Comparison of ENCODE assay signal across 20 cellular contexts in the genomic region with DNA sequence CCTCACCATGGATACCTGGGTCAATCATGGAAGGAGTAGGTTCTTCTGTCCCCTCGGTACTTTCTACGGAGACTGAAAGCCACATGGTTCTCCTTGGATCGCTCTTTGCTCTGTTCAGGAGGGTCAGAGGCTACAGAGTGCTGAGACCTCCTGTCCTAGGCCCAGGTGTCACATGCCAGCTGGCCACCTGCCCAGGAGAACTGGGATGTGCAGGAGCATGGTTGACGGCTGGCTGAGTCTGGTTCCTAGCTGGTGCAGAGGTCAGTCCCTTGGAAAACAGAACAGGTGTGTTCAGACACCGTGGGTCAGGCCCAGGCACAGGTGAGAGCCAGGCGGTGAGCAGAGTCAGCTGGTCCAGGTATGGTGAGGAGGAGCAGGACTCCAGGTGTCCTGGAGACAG.
DNase-seq lines count a peak whose midpoint lies in the region; ATAC-seq and TF ChIP-seq lines count a peak whose summit lies in the region.
"Had no signal": no experiment of that assay in that cellular context is flagged by ENCODE, and none has a peak within 500 bp of the region (broad histone marks: within the 10 kb centered on the region; RNA-seq: fewer than 3 reads in every experiment).

No MANE protein-coding gene starts in this region.

- no peak overlapping the region for H2BK5ac ChIP-seq in mesendoderm (ENCODE audit: low read length)

- H3K4me3 ChIP-seq in mesendoderm (ENCODE audit: low read length) = no peak overlapping the region
- H3K4me3 ChIP-seq in esophagus squamous epithelium = no peak overlapping the region
- H3K4me3 ChIP-seq: BLaER1 treated with 17β-estradiol and CSF1 and Interleukin-3, amounts not matched to agents 10 nM and 100 nM; GM23338 had no signal

- no peak for TF ChIP-seq POLR2A in esophagus squamous epithelium (IDR thresholded peaks at IDR 0.05)

- intact Hi-C loops in Right ventricle myocardium inferior (cut with DNase I) (no loop called here), cardiac septum (cut with DNase I) (no loop called here), esophagus squamous epithelium (cut with DNase I) (no loop called here)

- H3K27ac Mint-ChIP-seq in osteocyte (ENCODE audit: unreplicated experiment) (no peak overlapping the region), T-helper 17 cell (no peak overlapping the region)
- H3K27ac Mint-ChIP-seq: CD14-positive monocyte; CD4-positive, alpha-beta T cell; CD8-positive, alpha-beta memory T cell; GM23338; H9 had no signal

- no peak overlapping the region for H4K8ac ChIP-seq in mesendoderm (ENCODE audit: low read depth, low read length)

- H3K9ac ChIP-seq in mesendoderm (ENCODE audit: low read length) = no peak overlapping the region
- H3K9ac ChIP-seq: BLaER1 treated with 17β-estradiol and CSF1 and Interleukin-3, amounts not matched to agents 10 nM and 100 nM had no signal

- H3K27me3 ChIP-seq in mesendoderm (ENCODE audit: insufficient read depth, low read length, poor library complexity) (no peaks in the 10 kb centered on the region), esophagus squamous epithelium (no peaks in the 10 kb centered on the region)
- H3K27me3 ChIP-seq: BE2C; BLaER1 treated with 17β-estradiol and CSF1 and Interleukin-3, amounts not matched to agents 10 nM and 100 nM had no signal

- H3K36me3 ChIP-seq in mesendoderm (ENCODE audit: control insufficient read depth, insufficient read depth, low read length) = no peaks in the 10 kb centered on the region
- no peaks in the 10 kb centered on the region for H3K36me3 ChIP-seq in esophagus squamous epithelium
- H3K36me3 ChIP-seq: BE2C; BLaER1 treated with 17β-estradiol and CSF1 and Interleukin-3, amounts not matched to agents 10 nM and 100 nM had no signal

- H3K27me3 Mint-ChIP-seq in osteocyte (ENCODE audit: unreplicated experiment) (no peaks in the 10 kb centered on the region), T-helper 17 cell (no peaks in the 10 kb centered on the region)
- H3K27me3 Mint-ChIP-seq: CD4-positive, alpha-beta T cell; CD8-positive, alpha-beta memory T cell had no signal

- TF ChIP-seq CTCF in osteocyte (IDR thresholded peaks at IDR 0.05) (no peak), esophagus squamous epithelium (IDR thresholded peaks at IDR 0.05) (no peak)

- no peak overlapping the region for H3K18ac ChIP-seq in mesendoderm (ENCODE audit: low read length)

- DNase-seq in Right ventricle myocardium inferior (ENCODE audit: missing footprints) (peak; percentile 61), cardiac septum (ENCODE audit: low spot score) (no peak), mesendoderm (no peak), osteocyte (ENCODE audit: extremely low spot score, unreplicated experiment) (peak; percentile 60), AG20443 (ENCODE audit: low spot score) (no peak), esophagus squamous epithelium (lab: John Stamatoyannopoulos, UW) (no peak), T-helper 17 cell (no peak)
- DNase-seq: AML-193; BE2C; CD4-positive, alpha-beta T cell; CD8-positive, alpha-beta memory T cell; DMS 273 treated with DMSO at 0.1 percent for 48 hours; DMS79; GF-D8; H9 had no signal

- H2BK120ac ChIP-seq in mesendoderm (ENCODE audit: low read depth, low read length) = no peak overlapping the region

- no peak overlapping the region for H4K5ac ChIP-seq in mesendoderm (ENCODE audit: low read length)

- H3K4me1 ChIP-seq in mesendoderm (ENCODE audit: control insufficient read depth, low read depth, low read length) (no peaks in the 10 kb centered on the region), esophagus squamous epithelium (no peaks in the 10 kb centered on the region)
- H3K4me1 ChIP-seq: BE2C had no signal

- H3K9me3 ChIP-seq in esophagus squamous epithelium = no peaks in the 10 kb centered on the region
- peaks cover 2% of the 10 kb centered on the region for H3K9me3 ChIP-seq in T-helper 17 cell (ENCODE audit: control insufficient read depth, low read length, poor library complexity, severe bottlenecking)

- H3K9me3 Mint-ChIP-seq in osteocyte (ENCODE audit: unreplicated experiment) = peaks cover 48% of the 10 kb centered on the region
- H3K9me3 Mint-ChIP-seq: CD4-positive, alpha-beta T cell; GM23338; H9 had no signal

- ATAC-seq in Right ventricle myocardium inferior = no peak
- no peak for ATAC-seq in T-helper 17 cell
- ATAC-seq: GM23338, HCT116 had no signal

- no peak overlapping the region for H2BK15ac ChIP-seq in mesendoderm (replicated peaks; ENCODE audit: low read depth)

- H3K4me2 ChIP-seq in mesendoderm (ENCODE audit: low read length) = no peak overlapping the region
- H3K4me2 ChIP-seq: BLaER1 treated with 17β-estradiol and CSF1 and Interleukin-3, amounts not matched to agents 10 nM and 100 nM; GM23338 had no signal

- H3K4me3 Mint-ChIP-seq in osteocyte (ENCODE audit: unreplicated experiment) (no peak overlapping the region), T-helper 17 cell (no peak overlapping the region)
- H3K4me3 Mint-ChIP-seq: CD14-positive monocyte; CD4-positive, alpha-beta T cell; CD8-positive, alpha-beta memory T cell; GM23338; H9 had no signal

- H3K4ac ChIP-seq in mesendoderm (ENCODE audit: low read depth, low read length) = no peak overlapping the region

- no peak overlapping the region for H3K23ac ChIP-seq in mesendoderm (ENCODE audit: low read length)

- no peak overlapping the region for H2AK5ac ChIP-seq in mesendoderm (ENCODE audit: low read length)

- no peak overlapping the region for H3K27ac ChIP-seq in mesendoderm (ENCODE audit: low read depth, low read length)
- H3K27ac ChIP-seq in esophagus squamous epithelium = no peak overlapping the region
- H3K27ac ChIP-seq: 22Rv1; BLaER1 treated with 17β-estradiol and CSF1 and Interleukin-3, amounts not matched to agents 10 nM and 100 nM had no signal

- H3K79me2 ChIP-seq in mesendoderm (ENCODE audit: control insufficient read depth, insufficient read depth, low read length) = no peaks in the 10 kb centered on the region

- no peaks in the 10 kb centered on the region for H3K4me1 Mint-ChIP-seq in osteocyte (ENCODE audit: unreplicated experiment)
- no peaks in the 10 kb centered on the region for H3K4me1 Mint-ChIP-seq in T-helper 17 cell
- H3K4me1 Mint-ChIP-seq: CD8-positive, alpha-beta memory T cell had no signal

- H3K36me3 Mint-ChIP-seq in osteocyte (ENCODE audit: unreplicated experiment) (no peaks in the 10 kb centered on the region), T-helper 17 cell (ENCODE audit: low read depth) (no peaks in the 10 kb centered on the region)
- H3K36me3 Mint-ChIP-seq: CD14-positive monocyte; CD8-positive, alpha-beta memory T cell had no signal

- WGBS in mesendoderm (ENCODE audit: extremely low coverage, insufficient coverage, low lambda C conversion rate) = no CpG with 5 or more reads among the region's 6 CpGs
- 82 to 83% methylated on average over 4 to 6 of the region's 6 CpGs for WGBS in esophagus squamous epithelium, 2 donors

- peak overlapping the region; percentile 26 for H3K56ac ChIP-seq in mesendoderm (ENCODE audit: low read length)

- no peaks in the 10 kb centered on the region for H3K79me1 ChIP-seq in mesendoderm (ENCODE audit: low read length)

Comparison
In these comparisons a context has a peak if more than half of its experiments do, and no peak if none do; other contexts are left out.
1. DNase-seq: peak in Right ventricle myocardium inferior (single experiment) and osteocyte (single experiment); none in cardiac septum (single experiment), mesendoderm (single experiment), AG20443 (single experiment), esophagus squamous epithelium (single experiment) and T-helper 17 cell (0 of 3).